ENCODE assay signal across 9 cellular contexts in the genomic region with DNA sequence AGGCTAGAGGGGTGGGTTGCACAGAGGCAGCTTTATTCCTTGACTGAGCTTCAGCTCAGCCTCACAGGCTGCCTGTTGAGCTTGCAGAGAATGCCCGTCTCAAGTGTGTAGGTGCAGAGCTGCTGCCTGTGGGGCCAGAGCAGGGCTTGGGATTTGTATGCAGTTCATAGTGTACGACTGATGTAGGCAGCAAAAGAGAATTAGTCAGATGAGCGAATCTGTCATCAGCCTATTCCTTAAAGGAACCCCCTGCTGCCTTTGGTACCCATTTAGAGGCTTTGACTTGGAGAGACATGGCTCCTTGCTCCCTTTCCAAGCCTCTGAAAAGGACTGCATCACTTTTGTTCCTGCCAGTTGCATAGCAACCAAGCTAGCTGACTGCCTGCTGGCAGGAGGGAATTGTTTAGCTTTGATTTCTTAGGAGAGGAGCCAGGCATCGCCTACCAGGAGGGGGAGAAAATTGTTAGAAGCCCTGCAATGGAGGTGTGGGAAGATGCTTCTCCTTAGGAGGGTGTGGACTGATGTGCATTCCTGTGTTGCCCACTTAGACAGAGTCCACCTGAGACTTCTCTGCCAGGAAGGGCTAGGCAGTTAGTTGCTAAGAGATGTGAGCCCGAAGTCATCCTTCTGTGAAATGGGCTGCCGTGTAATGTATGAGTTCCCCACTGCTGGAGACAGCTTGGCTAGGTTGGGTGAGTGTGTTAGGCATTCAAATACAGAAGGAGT. TPM values are rescaled to one million over a fixed set of nuclear protein-coding genes. Genes with fewer than 3 reads are reported as not detected.
DNase-seq lines count a peak whose midpoint lies in the region; TF ChIP-seq lines count a peak whose summit lies in the region.
"Had no signal": no experiment of that assay in that cellular context is flagged by ENCODE, and none has a peak within 500 bp of the region (broad histone marks: within the 10 kb centered on the region; RNA-seq: fewer than 3 reads in every experiment).

No MANE protein-coding gene starts in this region.

- TF ChIP-seq CTCF in AG10803 (conservative IDR thresholded peaks at IDR 0.05; ENCODE audit: low read length) (no peak), fibroblast of mammary gland (conservative IDR thresholded peaks at IDR 0.05; ENCODE audit: control insufficient read depth, insufficient read depth, low read depth, low read length) (no peak), osteoblast (IDR thresholded peaks at IDR 0.05; ENCODE audit: extremely low read depth, low read depth, low read length) (no peak)

- intact Hi-C loops in activated CD4-positive, alpha-beta T cell treated with anti-CD3 and anti-CD28 coated beads, Interleukin-2, amount 10 ng/mL, durations not matched to agents 24 days and 14 days (cut with micrococcal nuclease), result no loop called here

- H3K79me2 ChIP-seq in osteoblast (ENCODE audit: insufficient read depth, low read length), result peaks cover 76% of the 10 kb centered on the region

- H3K27ac Mint-ChIP-seq in activated CD4-positive, alpha-beta T cell treated with anti-CD3 and anti-CD28 coated beads, Interleukin-2, amount 10 ng/mL, durations not matched to agents 24 days and 14 days, result no peak overlapping the region

- H4K20me1 ChIP-seq in osteoblast (ENCODE audit: insufficient read depth, low read length), result peaks cover 52% of the 10 kb centered on the region

- no peaks in the 10 kb centered on the region for H3K27me3 ChIP-seq in osteoblast (ENCODE audit: insufficient read depth, low read length)

- H3K27me3 Mint-ChIP-seq in activated CD4-positive, alpha-beta T cell treated with anti-CD3 and anti-CD28 coated beads, Interleukin-2, amount 10 ng/mL, durations not matched to agents 24 days and 14 days, result no peaks in the 10 kb centered on the region

- H3K4me3 ChIP-seq in AG10803 (ENCODE audit: low read length) (no peak overlapping the region), fibroblast of mammary gland (ENCODE audit: control insufficient read depth, low read depth, low read length) (no peak overlapping the region), osteoblast (ENCODE audit: insufficient read depth, low read length) (peak overlapping the region; percentile 15)

- no peak overlapping the region for H2AFZ ChIP-seq in osteoblast (ENCODE audit: low read length)

- peaks cover 1% of the 10 kb centered on the region for H3K36me3 Mint-ChIP-seq in activated CD4-positive, alpha-beta T cell treated with anti-CD3 and anti-CD28 coated beads, Interleukin-2, amount 10 ng/mL, durations not matched to agents 24 days and 14 days (ENCODE audit: low read depth)

- peak overlapping the region; percentile 61 for H3K4me2 ChIP-seq in osteoblast (ENCODE audit: insufficient read depth, low read length)

- H3K4me1 Mint-ChIP-seq in activated CD4-positive, alpha-beta T cell treated with anti-CD3 and anti-CD28 coated beads, Interleukin-2, amount 10 ng/mL, durations not matched to agents 24 days and 14 days, result peaks cover 14% of the 10 kb centered on the region

- no peaks in the 10 kb centered on the region for H3K36me3 ChIP-seq in osteoblast (ENCODE audit: insufficient read depth, low read length)

- no peaks in the 10 kb centered on the region for H3K9me3 ChIP-seq in osteoblast (ENCODE audit: low read depth, low read length)

- no peaks in the 10 kb centered on the region for H3K9me3 Mint-ChIP-seq in activated CD4-positive, alpha-beta T cell treated with anti-CD3 and anti-CD28 coated beads, Interleukin-2, amount 10 ng/mL, durations not matched to agents 24 days and 14 days

- no peak overlapping the region for H3K4me3 Mint-ChIP-seq in activated CD4-positive, alpha-beta T cell treated with anti-CD3 and anti-CD28 coated beads, Interleukin-2, amount 10 ng/mL, durations not matched to agents 24 days and 14 days

- peaks cover 53% of the 10 kb centered on the region for H3K4me1 ChIP-seq in osteoblast (ENCODE audit: insufficient read depth, low read length)

- DNase-seq in AG10803 (ENCODE audit: low read depth) (peak; percentile 54), NCI-H2227 treated with DMSO at 0.1 percent for 48 hours (lab: John Stamatoyannopoulos, UW) (peak; percentile 9), fibroblast of mammary gland (ENCODE audit: low read depth) (peak; percentile 75), osteoblast (ENCODE audit: insufficient read length, low spot score, missing footprints) (peak; percentile 89), DMS79 (lab: John Stamatoyannopoulos, UW) (no peak), NCI-H128 (lab: John Stamatoyannopoulos, UW; ENCODE audit: unreplicated experiment) (no peak)
- no peak for DNase-seq in stimulated activated CD4-positive, alpha-beta T cell treated with anti-CD3 and anti-CD28 coated beads, Interleukin-12 subunit alpha, Interleukin-12 subunit beta, amount 100 ng/mL, for 4 hours
- DNase-seq in activated CD4-positive, alpha-beta T cell treated with anti-CD3 and anti-CD28 coated beads, Interleukin-2, amount 10 ng/mL, durations not matched to agents 24 days and 14 days, result no peak

- H3K27ac ChIP-seq in osteoblast (ENCODE audit: low read depth, low read length), result peak overlapping the region; percentile 85
- H3K27ac ChIP-seq: epithelial cell of prostate had no signal

RNA-seq across cellular contexts. Expression of a gene that starts 10.9 kb away (rescaled TPM):
- 57.9 and 60.4 TPM in 2 replicates for total RNA-seq in osteoblast
- total RNA-seq in activated CD4-positive, alpha-beta T cell treated with anti-CD3 and anti-CD28 coated beads, Interleukin-2, amount 10 ng/mL, durations not matched to agents 24 days and 14 days, result 103 and 104 TPM in 2 replicates

RNA-seq across cellular contexts. Expression of a gene that starts 11.3 kb away (rescaled TPM):
- total RNA-seq in osteoblast, result 27.7 and 38.4 TPM in 2 replicates
- 90.3 and 98.3 TPM in 2 replicates for total RNA-seq in activated CD4-positive, alpha-beta T cell treated with anti-CD3 and anti-CD28 coated beads, Interleukin-2, amount 10 ng/mL, durations not matched to agents 24 days and 14 days

RNA-seq across cellular contexts. Expression of a gene that starts 33.2 kb away (rescaled TPM):
- 28.0 and 29.0 TPM in 2 replicates for total RNA-seq in osteoblast
- total RNA-seq in activated CD4-positive, alpha-beta T cell treated with anti-CD3 and anti-CD28 coated beads, Interleukin-2, amount 10 ng/mL, durations not matched to agents 24 days and 14 days, result 41.4 and 42.7 TPM in 2 replicates

Comparison
In these comparisons a context has a peak if more than half of its experiments do, and no peak if none do; other contexts are left out.
1. DNase-seq: peak in AG10803 (single experiment), NCI-H2227 treated with DMSO at 0.1 percent for 48 hours (single experiment), fibroblast of mammary gland (single experiment) and osteoblast (single experiment); none in stimulated activated CD4-positive, alpha-beta T cell treated with anti-CD3 and anti-CD28 coated beads, Interleukin-12 subunit alpha, Interleukin-12 subunit beta, amount 100 ng/mL, for 4 hours (single experiment), activated CD4-positive, alpha-beta T cell treated with anti-CD3 and anti-CD28 coated beads, Interleukin-2, amount 10 ng/mL, durations not matched to agents 24 days and 14 days (single experiment), DMS79 (single experiment) and NCI-H128 (single experiment).